ENCODE assay signal across 9 cellular contexts in the genomic region with DNA sequence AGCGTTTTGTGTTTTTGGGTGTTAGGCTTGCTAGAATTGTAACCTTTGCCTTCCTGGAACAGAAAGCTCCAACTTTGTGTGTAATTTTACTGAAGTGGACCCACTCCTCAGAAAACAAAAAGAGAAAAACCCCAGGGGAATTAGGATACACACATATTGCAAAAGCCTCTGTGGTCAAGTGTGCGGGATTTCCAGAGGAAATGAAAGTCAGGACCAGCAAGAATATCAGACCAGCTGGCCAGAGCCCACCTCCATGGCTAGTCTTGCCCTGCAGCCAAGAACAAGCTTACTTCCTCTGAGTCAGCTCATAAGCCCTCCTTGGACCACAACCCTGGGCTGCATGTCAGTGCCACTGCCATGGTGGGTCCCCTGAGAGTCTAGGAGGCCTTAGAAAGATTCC. TPM values are rescaled to one million over a fixed set of nuclear protein-coding genes. Genes with fewer than 3 reads are reported as not detected.
DNase-seq lines count a peak whose midpoint lies in the region; ATAC-seq and TF ChIP-seq lines count a peak whose summit lies in the region.
"Had no signal": no experiment of that assay in that cellular context is flagged by ENCODE, and none has a peak within 500 bp of the region (broad histone marks: within the 10 kb centered on the region; RNA-seq: fewer than 3 reads in every experiment).

No MANE protein-coding gene starts in this region.

- peaks cover 3 to 5% of the 10 kb centered on the region in 2 donors for H3K36me3 Mint-ChIP-seq in CD14-positive monocyte

- H3K4me3 ChIP-seq in mammary epithelial cell (replicated peaks in 1 of 3; ENCODE audit: insufficient read depth in 1 of 3, low read depth in 2 of 3, low read length in 3 of 3): no peak overlapping the region
- H3K4me3 ChIP-seq in sigmoid colon: no peak overlapping the region

- CTCF ChIA-PET in mammary epithelial cell (lab: Charles Lee; ENCODE audit: low non-redundant PET): no interaction called here

- H3K79me2 ChIP-seq in mammary epithelial cell (ENCODE audit: insufficient read depth, low read length): no peaks in the 10 kb centered on the region

- peaks cover 25% of the 10 kb centered on the region for H3K4me1 Mint-ChIP-seq in CD14-positive monocyte

- H3K4me1 ChIP-seq in mammary epithelial cell (ENCODE audit: insufficient read depth, low read length): peaks cover 4% of the 10 kb centered on the region
- H3K4me1 ChIP-seq in sigmoid colon: no peaks in the 10 kb centered on the region

- H4K20me1 ChIP-seq in mammary epithelial cell (ENCODE audit: insufficient read depth, low read length): no peaks in the 10 kb centered on the region

- no peak for TF ChIP-seq EP300 in sigmoid colon (IDR thresholded peaks at IDR 0.05)

- no peak overlapping the region for H3K4me2 ChIP-seq in mammary epithelial cell (ENCODE audit: insufficient read depth, low read depth, low read length)

- no peak overlapping the region for H2AFZ ChIP-seq in mammary epithelial cell (ENCODE audit: low read depth, low read length)

- TF ChIP-seq CTCF in CD14-positive monocyte (IDR thresholded peaks at IDR 0.05): no peak
- no peak for TF ChIP-seq CTCF in mammary epithelial cell (conservative IDR thresholded peaks at IDR 0.05 in 1 of 2, IDR thresholded peaks at IDR 0.05 in 1 of 2; ENCODE audit: extremely low read depth in 1 of 2, insufficient read depth in 1 of 2, low read depth in 1 of 2, low read length in 2 of 2)
- TF ChIP-seq CTCF in sigmoid colon (IDR thresholded peaks at IDR 0.05): no peak

- ATAC-seq in HG03045 (IDR thresholded peaks at IDR 0.05; ENCODE audit: unreplicated experiment): peak; percentile 68

- H3K9me3 ChIP-seq in mammary epithelial cell (replicated peaks; ENCODE audit: insufficient read depth, low read length) (peaks cover 9% of the 10 kb centered on the region), sigmoid colon (peaks cover 0 to 2% (median 0%) of the 10 kb centered on the region in 4 donors)

- no peaks in the 10 kb centered on the region for H3K36me3 ChIP-seq in mammary epithelial cell (ENCODE audit: insufficient read depth, low read length)
- H3K36me3 ChIP-seq in sigmoid colon: no peaks in the 10 kb centered on the region

- H3K4me3 Mint-ChIP-seq in CD14-positive monocyte: peak overlapping the region in 1 of 2 donors; percentile 40

- DNase-seq in CD14-positive monocyte (ENCODE audit: low spot score) (peak; percentile 82), mammary epithelial cell (peak; percentile 32), mucosa of gallbladder (ENCODE audit: low spot score) (peak; percentile 18), LoVo (ENCODE audit: low spot score) (no peak), NCI-H2171 (lab: John Stamatoyannopoulos, UW) (no peak), sigmoid colon (no peak)
- no peak for DNase-seq in stimulated activated naive CD4-positive, alpha-beta T cell (lab: John Stamatoyannopoulos, UW)
- DNase-seq: GDM1 had no signal

- intact Hi-C loops in CD14-positive monocyte (cut with micrococcal nuclease) (loop anchor here in 1 of 2 donors (2.0 kb wide), 1 partner anchor 20 kb away; no protein-coding TSS in a partner anchor), mammary epithelial cell (cut with micrococcal nuclease) (no loop called here), sigmoid colon (cut with DNase I) (no loop called here)

- 67% methylated on average over 2 of the region's 2 CpGs for WGBS in mammary epithelial cell (ENCODE audit: low coverage, missing lambda C conversion rate)
- 64 to 75% methylated on average over 2 of the region's 2 CpGs for WGBS in sigmoid colon, 2 donors

- H3K27me3 Mint-ChIP-seq in CD14-positive monocyte (ENCODE audit: low read depth in 3 of 3): peaks cover 2 to 4% (median 3%) of the 10 kb centered on the region in 3 donors

- in situ Hi-C loops in mammary epithelial cell (cut with MboI; ENCODE audit: low sequenced_read_pairs in 2 of 2): no loop called here

- H3K27ac Mint-ChIP-seq in CD14-positive monocyte: peak overlapping the region; percentile 84 to 95 (median 87)

- H3K9me3 Mint-ChIP-seq in CD14-positive monocyte: peaks cover 0 to 9% (median 9%) of the 10 kb centered on the region in 7 donors

- dilution Hi-C loops in mammary epithelial cell (cut with HindIII; ENCODE audit: low sequenced_read_pairs): no loop called here

- H3K27me3 ChIP-seq in mammary epithelial cell (ENCODE audit: insufficient read depth, low read length): no peaks in the 10 kb centered on the region
- H3K27me3 ChIP-seq in sigmoid colon: no peaks in the 10 kb centered on the region

- H3K27ac ChIP-seq in mammary epithelial cell (ENCODE audit: insufficient read depth, low read depth, low read length) (no peak overlapping the region), sigmoid colon (peak overlapping the region in 2 of 4 donors; percentile 5 to 14)

- no peak overlapping the region for H3K9ac ChIP-seq in mammary epithelial cell (ENCODE audit: insufficient read depth, low read length)

- TF ChIP-seq POLR2A in sigmoid colon (IDR thresholded peaks at IDR 0.05): no peak

- no TSS peak for BruUV-seq in mammary epithelial cell (replicated peaks; lab: Mats Ljungman, UMichigan)

RNA-seq across cellular contexts. Expression of a gene that starts 37.0 kb away (rescaled TPM):
- polyA plus RNA-seq in CD14-positive monocyte (over 10,000 TPM in 1 of 2 donors, 1,000 to 10,000 TPM in 1; 8,968 to 11,239 TPM), mammary epithelial cell (3,424 TPM), sigmoid colon (over 10,000 TPM in 2 of 3 donors, 1,000 to 10,000 TPM in 1; 6,007 to 20,022 (median 13,142) TPM)
- total RNA-seq in mammary epithelial cell (1,000 to 10,000 TPM; 2,122 to 4,396 TPM), mucosa of gallbladder (2,359 TPM), sigmoid colon (1,000 to 10,000 TPM; 1,709 to 2,375 (median 1,954) TPM)
- polyA minus RNA-seq in mammary epithelial cell: 11,932 TPM

RNA-seq across cellular contexts. Expression of a gene that starts 54.3 kb away (rescaled TPM):
- polyA plus RNA-seq in CD14-positive monocyte (1 to 10 TPM; 5.9 to 7.4 TPM), mammary epithelial cell (0.14 TPM), sigmoid colon (1 to 10 TPM; 3.2 to 9.6 (median 7.6) TPM)
- total RNA-seq in mammary epithelial cell (under 1 TPM; 0.24 to 0.67 TPM), mucosa of gallbladder (2.8 TPM), sigmoid colon (1 to 10 TPM in 3 of 4 donors, under 1 TPM in 1; 0.83 to 5.3 (median 3.3) TPM)
- polyA minus RNA-seq in mammary epithelial cell: 0.26 TPM

Comparison
In these comparisons a context has a peak if more than half of its experiments do, and no peak if none do; other contexts are left out.
1. DNase-seq: peak in CD14-positive monocyte (single experiment), mammary epithelial cell (single experiment) and mucosa of gallbladder (single experiment); none in LoVo (single experiment), stimulated activated naive CD4-positive, alpha-beta T cell (0 of 6), NCI-H2171 (single experiment) and sigmoid colon (single experiment).